ENCODE assay signal across 8 cellular contexts in genomic region chr15:40097968-40098476, GRCh38. TPM values are rescaled to one million over a fixed set of nuclear protein-coding genes. Genes with fewer than 3 reads are reported as not detected.
A peak's percentile ranks its signal among the peaks of the same experiment; 100 is the strongest.
DNase-seq lines count a peak whose midpoint lies in the region; ATAC-seq and TF ChIP-seq lines count a peak whose summit lies in the region.

No MANE protein-coding gene starts in this region.

- WGBS in mesendoderm (ENCODE audit: extremely low coverage, insufficient coverage, low lambda C conversion rate) = no CpG with 5 or more reads among the region's 10 CpGs

- H3K9ac ChIP-seq in mesendoderm (ENCODE audit: low read length) = peak overlapping the region; percentile 3

- DNase-seq in CD4-positive, alpha-beta T cell = no peak
- no peak for DNase-seq in activated T-helper 2 cell treated with anti-CD3 and anti-CD28 coated beads, Interferon-gamma antibody, Interleukin-2, Interleukin-4, amounts not matched to agents 10 μg/mL and 5 μg/mL and 100 μg/mL, durations not matched to agents 14 hours and 24 hours and 36 hours (ENCODE audit: low spot score)
- DNase-seq in mesendoderm (no peak), NCI-H82 treated with DMSO at 0.1 percent for 48 hours (lab: John Stamatoyannopoulos, UW; ENCODE audit: unreplicated experiment) (no peak), endothelial cell (ENCODE audit: low spot score) (no peak), 8988T (no peak)

- H3K27me3 Mint-ChIP-seq in CD4-positive, alpha-beta T cell = no peaks in the 10 kb centered on the region
- H3K27me3 Mint-ChIP-seq in activated T-helper 2 cell treated with anti-CD3 and anti-CD28 coated beads, Interferon-gamma antibody, Interleukin-2, Interleukin-4, amounts not matched to agents 10 μg/mL and 5 μg/mL and 100 μg/mL, durations not matched to agents 14 hours and 24 hours and 36 hours (ENCODE audit: low read depth) = no peaks in the 10 kb centered on the region
- peaks cover 10% of the 10 kb centered on the region for H3K27me3 Mint-ChIP-seq in endothelial cell (ENCODE audit: unreplicated experiment)

- no peaks in the 10 kb centered on the region for H3K27me3 ChIP-seq in CD4-positive, alpha-beta T cell (ENCODE audit: control insufficient read depth, insufficient read depth, low read length)
- no peaks in the 10 kb centered on the region for H3K27me3 ChIP-seq in mesendoderm (ENCODE audit: insufficient read depth, low read length, poor library complexity)

- CTCF ChIA-PET in CD4-positive, alpha-beta T cell (lab: Charles Lee) = interaction anchor here (0.5 kb wide), 1 partner anchor 1847 kb away, joined by 3 read pairs; no protein-coding TSS in a partner anchor

- peak overlapping the region; percentile 29 for H2BK5ac ChIP-seq in mesendoderm (ENCODE audit: low read length)

- H3K79me2 ChIP-seq in mesendoderm (ENCODE audit: control insufficient read depth, insufficient read depth, low read length) = no peaks in the 10 kb centered on the region

- peaks cover 2% of the 10 kb centered on the region for H3K36me3 ChIP-seq in mesendoderm (ENCODE audit: control insufficient read depth, insufficient read depth, low read length)

- H2BK15ac ChIP-seq in mesendoderm (replicated peaks; ENCODE audit: low read depth) = no peak overlapping the region

- peaks cover 4% of the 10 kb centered on the region for H3K79me1 ChIP-seq in mesendoderm (ENCODE audit: low read length)

- no peaks in the 10 kb centered on the region for H3K9me3 ChIP-seq in CD4-positive, alpha-beta T cell (ENCODE audit: control insufficient read depth, low read length)

- H4K8ac ChIP-seq in mesendoderm (ENCODE audit: low read depth, low read length) = peak overlapping the region; percentile 7

- peak overlapping the region; percentile 60 for H3K4me3 Mint-ChIP-seq in CD4-positive, alpha-beta T cell
- H3K4me3 Mint-ChIP-seq in activated T-helper 2 cell treated with anti-CD3 and anti-CD28 coated beads, Interferon-gamma antibody, Interleukin-2, Interleukin-4, amounts not matched to agents 10 μg/mL and 5 μg/mL and 100 μg/mL, durations not matched to agents 14 hours and 24 hours and 36 hours (ENCODE audit: low read depth) = peak overlapping the region; percentile 67
- H3K4me3 Mint-ChIP-seq in endothelial cell (ENCODE audit: unreplicated experiment) = no peak overlapping the region

- H3K18ac ChIP-seq in mesendoderm (ENCODE audit: low read length) = peak overlapping the region; percentile 29

- ATAC-seq in CD4-positive, alpha-beta T cell (ENCODE audit: poor library complexity) = peak; percentile 16
- ATAC-seq in HG03571 (IDR thresholded peaks at IDR 0.05; ENCODE audit: unreplicated experiment) = peak; percentile 3
- no peak for ATAC-seq in HG03175 (IDR thresholded peaks at IDR 0.05; ENCODE audit: unreplicated experiment)

- H2BK120ac ChIP-seq in mesendoderm (ENCODE audit: low read depth, low read length) = no peak overlapping the region

- intact Hi-C loops in CD4-positive, alpha-beta T cell (cut with DNase I, micrococcal nuclease) = loop anchor here in 1 of 2 experiments (10.0 kb wide), 1 partner anchor 1353 kb away; no protein-coding TSS in a partner anchor
- intact Hi-C loops in activated T-helper 2 cell treated with anti-CD3 and anti-CD28 coated beads, Interferon-gamma antibody, Interleukin-2, Interleukin-4, amounts not matched to agents 10 μg/mL and 5 μg/mL and 100 μg/mL, durations not matched to agents 14 hours and 24 hours and 36 hours (cut with micrococcal nuclease) = loop anchor here (2.0 kb wide), 2 partner anchors 13 to 51 kb away; no protein-coding TSS in a partner anchor

- peaks cover 26% of the 10 kb centered on the region for H3K4me1 ChIP-seq in mesendoderm (ENCODE audit: control insufficient read depth, low read depth, low read length)

- H3K4me2 ChIP-seq in mesendoderm (ENCODE audit: low read length) = no peak overlapping the region

- H3K23ac ChIP-seq in mesendoderm (ENCODE audit: low read length) = no peak overlapping the region

- no peak overlapping the region for H3K4me3 ChIP-seq in mesendoderm (ENCODE audit: low read length)

- peak overlapping the region; percentile 81 for H3K56ac ChIP-seq in mesendoderm (ENCODE audit: low read length)

- no peak overlapping the region for H4K5ac ChIP-seq in mesendoderm (ENCODE audit: low read length)

- POLR2A ChIA-PET in CD4-positive, alpha-beta T cell (lab: Charles Lee) = interaction anchor here (0.7 to 2.3 kb wide), 7 partner anchors 10 to 58 kb away, joined by 3 to 23 read pairs (median 4); partner anchors contain the start of gene BMF

- H3K36me3 Mint-ChIP-seq in CD4-positive, alpha-beta T cell (ENCODE audit: low read depth) = no peaks in the 10 kb centered on the region
- H3K36me3 Mint-ChIP-seq in activated T-helper 2 cell treated with anti-CD3 and anti-CD28 coated beads, Interferon-gamma antibody, Interleukin-2, Interleukin-4, amounts not matched to agents 10 μg/mL and 5 μg/mL and 100 μg/mL, durations not matched to agents 14 hours and 24 hours and 36 hours (ENCODE audit: low read depth) = peaks cover 33% of the 10 kb centered on the region
- H3K36me3 Mint-ChIP-seq in endothelial cell (ENCODE audit: low read depth, unreplicated experiment) = peaks cover 46% of the 10 kb centered on the region

- H3K4me1 Mint-ChIP-seq in CD4-positive, alpha-beta T cell (ENCODE audit: low read depth) = peaks cover 54% of the 10 kb centered on the region
- H3K4me1 Mint-ChIP-seq in activated T-helper 2 cell treated with anti-CD3 and anti-CD28 coated beads, Interferon-gamma antibody, Interleukin-2, Interleukin-4, amounts not matched to agents 10 μg/mL and 5 μg/mL and 100 μg/mL, durations not matched to agents 14 hours and 24 hours and 36 hours (ENCODE audit: low read depth) = peaks cover 77% of the 10 kb centered on the region
- H3K4me1 Mint-ChIP-seq in endothelial cell (ENCODE audit: unreplicated experiment) = peaks cover 88% of the 10 kb centered on the region

- H3K27ac Mint-ChIP-seq in CD4-positive, alpha-beta T cell = peak overlapping the region; percentile 90
- H3K27ac Mint-ChIP-seq in activated T-helper 2 cell treated with anti-CD3 and anti-CD28 coated beads, Interferon-gamma antibody, Interleukin-2, Interleukin-4, amounts not matched to agents 10 μg/mL and 5 μg/mL and 100 μg/mL, durations not matched to agents 14 hours and 24 hours and 36 hours = peak overlapping the region; percentile 97
- no peak overlapping the region for H3K27ac Mint-ChIP-seq in endothelial cell (ENCODE audit: unreplicated experiment)

- peak overlapping the region; percentile 51 for H3K27ac ChIP-seq in CD4-positive, alpha-beta T cell (ENCODE audit: low read depth, low read length)
- H3K27ac ChIP-seq in mesendoderm (ENCODE audit: low read depth, low read length) = no peak overlapping the region

- no peaks in the 10 kb centered on the region for H3K9me3 Mint-ChIP-seq in CD4-positive, alpha-beta T cell
- H3K9me3 Mint-ChIP-seq in activated T-helper 2 cell treated with anti-CD3 and anti-CD28 coated beads, Interferon-gamma antibody, Interleukin-2, Interleukin-4, amounts not matched to agents 10 μg/mL and 5 μg/mL and 100 μg/mL, durations not matched to agents 14 hours and 24 hours and 36 hours = no peaks in the 10 kb centered on the region
- no peaks in the 10 kb centered on the region for H3K9me3 Mint-ChIP-seq in endothelial cell (ENCODE audit: unreplicated experiment)

- peak overlapping the region; percentile 20 for H3K4ac ChIP-seq in mesendoderm (ENCODE audit: low read depth, low read length)

- TF ChIP-seq CTCF in CD4-positive, alpha-beta T cell (IDR thresholded peaks at IDR 0.05) = no peak
- no peak for TF ChIP-seq CTCF in endothelial cell (IDR thresholded peaks at IDR 0.05; ENCODE audit: unreplicated experiment)

- peak overlapping the region; percentile 95 for H2AK5ac ChIP-seq in mesendoderm (ENCODE audit: low read length)

RNA-seq across cellular contexts. Expression of gene BMF, which starts 10.7 kb away (rescaled TPM):
- 10 to 100 TPM; 13.5 to 13.9 TPM for total RNA-seq in CD4-positive, alpha-beta T cell
- 16.1 and 17.9 TPM in 2 replicates for total RNA-seq in activated T-helper 2 cell treated with anti-CD3 and anti-CD28 coated beads, Interferon-gamma antibody, Interleukin-2, Interleukin-4, amounts not matched to agents 10 μg/mL and 5 μg/mL and 100 μg/mL, durations not matched to agents 14 hours and 24 hours and 36 hours
- polyA plus RNA-seq in mesendoderm (2013, experiment 1 of 2) = 5.7 TPM
- 5.5 TPM for polyA plus RNA-seq in mesendoderm (2013, experiment 2 of 2)
- 153 TPM for total RNA-seq in endothelial cell (ENCODE audit: unreplicated experiment)

RNA-seq across cellular contexts. Expression of gene SRP14, which starts 59.0 kb away (rescaled TPM):
- 100 to 1,000 TPM; 120 to 126 TPM for total RNA-seq in CD4-positive, alpha-beta T cell
- 160 and 167 TPM in 2 replicates for total RNA-seq in activated T-helper 2 cell treated with anti-CD3 and anti-CD28 coated beads, Interferon-gamma antibody, Interleukin-2, Interleukin-4, amounts not matched to agents 10 μg/mL and 5 μg/mL and 100 μg/mL, durations not matched to agents 14 hours and 24 hours and 36 hours
- 546 TPM for polyA plus RNA-seq in mesendoderm (2013, experiment 1 of 2)
- 544 TPM for polyA plus RNA-seq in mesendoderm (2013, experiment 2 of 2)
- total RNA-seq in endothelial cell (ENCODE audit: unreplicated experiment) = 235 TPM
